14 cellular contexts compared by ENCODE assay signal in the genomic region with DNA sequence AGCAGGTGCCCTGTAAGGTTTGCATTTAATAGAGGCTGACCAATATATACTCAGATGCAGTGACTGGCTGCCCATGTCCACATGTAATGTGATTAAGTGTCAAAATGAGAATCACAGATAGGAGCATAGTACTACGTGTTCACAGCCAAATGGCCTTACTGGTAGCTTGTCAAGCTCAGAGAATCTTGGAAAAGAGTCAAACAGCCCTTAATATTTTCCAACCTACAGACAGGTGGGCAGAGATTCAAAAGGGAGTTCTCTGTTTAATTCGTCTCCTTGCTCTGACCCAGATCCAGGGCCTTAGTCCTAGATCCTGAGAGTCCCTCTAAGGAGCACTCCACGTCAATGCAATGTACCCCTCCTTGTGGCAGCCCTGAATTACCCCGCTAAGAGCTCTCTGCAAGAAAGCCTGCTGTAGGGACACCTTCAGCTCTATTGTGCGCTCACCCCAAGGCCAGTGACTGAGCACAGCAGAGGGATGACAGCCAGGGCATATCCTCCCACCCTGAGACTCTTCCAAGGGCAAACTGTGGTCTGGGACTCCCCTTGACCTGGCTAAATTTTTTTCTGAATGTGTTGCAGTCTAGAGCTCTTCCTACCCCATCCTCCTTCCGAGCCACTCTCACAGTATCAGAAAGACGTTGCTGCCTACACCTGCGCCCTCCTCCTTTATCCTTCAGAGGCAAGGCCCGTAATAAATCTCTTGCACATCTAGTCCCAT.
DNase-seq lines count a peak whose midpoint lies in the region; ATAC-seq and TF ChIP-seq lines count a peak whose summit lies in the region.
"Had no signal": no experiment of that assay in that cellular context is flagged by ENCODE, and none has a peak within 500 bp of the region (broad histone marks: within the 10 kb centered on the region; RNA-seq: fewer than 3 reads in every experiment).

No MANE protein-coding gene starts in this region.

- no peak for TF ChIP-seq EP300 in esophagus muscularis mucosa (IDR thresholded peaks at IDR 0.05)

- no peaks in the 10 kb centered on the region for H3K27me3 ChIP-seq in esophagus (ENCODE audit: control insufficient read depth in 1 of 2, insufficient read depth in 2 of 2, low read length in 2 of 2)
- H3K27me3 ChIP-seq in lower lobe of right lung (ENCODE audit: low read depth): no peaks in the 10 kb centered on the region
- H3K27me3 ChIP-seq in upper lobe of right lung: no peaks in the 10 kb centered on the region
- no peaks in the 10 kb centered on the region for H3K27me3 ChIP-seq in esophagus muscularis mucosa

- H3K4me3 Mint-ChIP-seq in stimulated activated naive CD8-positive, alpha-beta T cell treated with anti-CD3 and anti-CD28 coated beads, Interleukin-15, amount 100 ng/mL, for 72 hours: no peak overlapping the region
- H3K4me3 Mint-ChIP-seq: B cell; CD4-positive, alpha-beta memory T cell had no signal

- H3K27ac Mint-ChIP-seq in stimulated activated naive CD8-positive, alpha-beta T cell treated with anti-CD3 and anti-CD28 coated beads, Interleukin-15, amount 100 ng/mL, for 72 hours: no peak overlapping the region
- H3K27ac Mint-ChIP-seq: B cell; CD4-positive, alpha-beta memory T cell had no signal

- H3K36me3 ChIP-seq in esophagus (ENCODE audit: control insufficient read depth in 2 of 2, insufficient read depth in 2 of 2, low read length in 1 of 2): no peaks in the 10 kb centered on the region
- no peaks in the 10 kb centered on the region for H3K36me3 ChIP-seq in lower lobe of right lung
- H3K36me3 ChIP-seq in upper lobe of right lung: no peaks in the 10 kb centered on the region
- no peaks in the 10 kb centered on the region for H3K36me3 ChIP-seq in esophagus muscularis mucosa

- DNase-seq in stimulated activated naive CD8-positive, alpha-beta T cell treated with anti-CD3 and anti-CD28 coated beads, Interleukin-15, amount 100 ng/mL, for 72 hours: no peak
- DNase-seq in stimulated activated naive CD8-positive, alpha-beta T cell treated with anti-CD3 and anti-CD28 coated beads, Interleukin-15, Interleukin-2, amounts not matched to agents 100 U/mL and 50 U/mL, for 24 hours: no peak
- DNase-seq in lower lobe of right lung (no peak), upper lobe of right lung (no peak), esophagus muscularis mucosa (ENCODE audit: extremely low spot score) (no peak)
- DNase-seq: CD4-positive, alpha-beta memory T cell; NCI-H1436; NCI-H2029 treated with DMSO at 0.1 percent for 48 hours; OCI-M1; RPMI8226 had no signal

- H3K27me3 Mint-ChIP-seq in stimulated activated naive CD8-positive, alpha-beta T cell treated with anti-CD3 and anti-CD28 coated beads, Interleukin-15, amount 100 ng/mL, for 72 hours: peaks cover 7% of the 10 kb centered on the region

- H3K9me3 ChIP-seq in esophagus (ENCODE audit: control insufficient read depth in 2 of 2, insufficient read depth in 1 of 2, low read depth in 1 of 2, low read length in 1 of 2) (no peaks in the 10 kb centered on the region), lower lobe of right lung (no peaks in the 10 kb centered on the region), upper lobe of right lung (no peaks in the 10 kb centered on the region), esophagus muscularis mucosa (no peaks in the 10 kb centered on the region)

- 67 to 71% methylated on average over 9 of the region's 9 CpGs for WGBS in esophagus, 2 donors
- 76% methylated on average over 9 of the region's 9 CpGs for WGBS in esophagus muscularis mucosa

- H3K4me3 ChIP-seq in esophagus (ENCODE audit: low read depth in 1 of 2, low read length in 2 of 2) (no peak overlapping the region), lower lobe of right lung (no peak overlapping the region), upper lobe of right lung (no peak overlapping the region), esophagus muscularis mucosa (no peak overlapping the region)

- no peaks in the 10 kb centered on the region for H3K4me1 Mint-ChIP-seq in stimulated activated naive CD8-positive, alpha-beta T cell treated with anti-CD3 and anti-CD28 coated beads, Interleukin-15, amount 100 ng/mL, for 72 hours
- H3K4me1 Mint-ChIP-seq: B cell; CD4-positive, alpha-beta memory T cell had no signal

- intact Hi-C loops in lower lobe of right lung (cut with DNase I) (no loop called here), upper lobe of right lung (cut with DNase I) (no loop called here), esophagus muscularis mucosa (cut with DNase I) (no loop called here)

- no peak for TF ChIP-seq CTCF in lower lobe of right lung (IDR thresholded peaks at IDR 0.05)
- TF ChIP-seq CTCF in upper lobe of right lung (IDR thresholded peaks at IDR 0.05): no peak
- no peak for TF ChIP-seq CTCF in esophagus muscularis mucosa (IDR thresholded peaks at IDR 0.05)

- H3K9me3 Mint-ChIP-seq in stimulated activated naive CD8-positive, alpha-beta T cell treated with anti-CD3 and anti-CD28 coated beads, Interleukin-15, amount 100 ng/mL, for 72 hours: no peaks in the 10 kb centered on the region

- peak; percentile 26 for ATAC-seq in stimulated activated naive CD8-positive, alpha-beta T cell treated with anti-CD3 and anti-CD28 coated beads, Interleukin-15, amount 100 ng/mL, for 72 hours
- no peak for ATAC-seq in stimulated activated naive CD8-positive, alpha-beta T cell treated with anti-CD3 and anti-CD28 coated beads, Interleukin-15, Interleukin-2, amounts not matched to agents 100 U/mL and 50 U/mL, for 24 hours
- ATAC-seq in lower lobe of right lung (peak; percentile 72 to 76), upper lobe of right lung (peak; percentile 62), HG03045 (IDR thresholded peaks at IDR 0.05; ENCODE audit: unreplicated experiment) (no peak), GM21576 (IDR thresholded peaks at IDR 0.05; ENCODE audit: unreplicated experiment) (no peak)

- peak overlapping the region; percentile 55 to 70 for H3K27ac ChIP-seq in esophagus (ENCODE audit: low read depth in 2 of 2, low read length in 1 of 2)
- H3K27ac ChIP-seq in lower lobe of right lung: no peak overlapping the region
- H3K27ac ChIP-seq in upper lobe of right lung: no peak overlapping the region
- no peak overlapping the region for H3K27ac ChIP-seq in esophagus muscularis mucosa (replicated peaks in 1 of 4)

- H3K4me1 ChIP-seq in esophagus (ENCODE audit: control insufficient read depth in 2 of 2, insufficient read depth in 2 of 2, low read length in 1 of 2) (peaks cover 0 to 4% of the 10 kb centered on the region in 2 donors), lower lobe of right lung (no peaks in the 10 kb centered on the region), upper lobe of right lung (no peaks in the 10 kb centered on the region), esophagus muscularis mucosa (no peaks in the 10 kb centered on the region)

- TF ChIP-seq POLR2A in esophagus muscularis mucosa (IDR thresholded peaks at IDR 0.05; ENCODE audit: low read depth): no peak

Comparison
In these comparisons a context has a peak if more than half of its experiments do, and no peak if none do; other contexts are left out.
1. ATAC-seq: peak in stimulated activated naive CD8-positive, alpha-beta T cell treated with anti-CD3 and anti-CD28 coated beads, Interleukin-15, amount 100 ng/mL, for 72 hours (single experiment), lower lobe of right lung (2 of 2) and upper lobe of right lung (single experiment); none in stimulated activated naive CD8-positive, alpha-beta T cell treated with anti-CD3 and anti-CD28 coated beads, Interleukin-15, Interleukin-2, amounts not matched to agents 100 U/mL and 50 U/mL, for 24 hours (single experiment), HG03045 (single experiment) and GM21576 (single experiment).
2. H3K27ac ChIP-seq: peak in esophagus (2 of 2); none in lower lobe of right lung (single experiment), upper lobe of right lung (single experiment) and esophagus muscularis mucosa (0 of 4).